In genomic region chr12:62856454-62856853, GRCh38 we compare ENCODE assay signal across 21 cellular contexts.
A peak's percentile ranks its signal among the peaks of the same experiment; 100 is the strongest.
DNase-seq lines count a peak whose midpoint lies in the region; ATAC-seq, FAIRE-seq and TF ChIP-seq lines count a peak whose summit lies in the region.
"Had no signal": no experiment of that assay in that cellular context is flagged by ENCODE, and none has a peak within 500 bp of the region (broad histone marks: within the 10 kb centered on the region; RNA-seq: fewer than 3 reads in every experiment).

No MANE protein-coding gene starts in this region.

- H3K79me1 ChIP-seq in IMR-90 (ENCODE audit: low read depth in 1 of 2, low read length in 2 of 2), result no peaks in the 10 kb centered on the region

- TF ChIP-seq POLR2A in IMR-90 (IDR thresholded peaks at IDR 0.05; ENCODE audit: low read depth, low read length) (no peak), K562 (conservative IDR thresholded peaks at IDR 0.05) (no peak), testis (IDR thresholded peaks at IDR 0.05) (no peak)

- intact Hi-C loops in Caco-2 (cut with micrococcal nuclease; ENCODE audit: unreplicated experiment), result no loop called here
- intact Hi-C loops in IMR-90 (cut with micrococcal nuclease), result no loop called here
- intact Hi-C loops in K562 (cut with micrococcal nuclease), result no loop called here
- intact Hi-C loops in testis (cut with DNase I; ENCODE audit: low total_unique reads), result no loop called here

- H3K18ac ChIP-seq in IMR-90 (ENCODE audit: low read depth, low read length), result no peak overlapping the region

- peaks cover 41% of the 10 kb centered on the region for H3K4me1 Mint-ChIP-seq in Caco-2 (ENCODE audit: low read depth, unreplicated experiment)
- H3K4me1 Mint-ChIP-seq: CD4-positive, alpha-beta memory T cell; CD4-positive, CD25-positive, alpha-beta regulatory T cell; CD8-positive, alpha-beta memory T cell had no signal

- TF ChIP-seq EP300 in K562 (IDR thresholded peaks at IDR 0.05; ENCODE audit: low read length), result no peak

- H2BK120ac ChIP-seq in IMR-90 (ENCODE audit: low read depth, low read length), result no peak overlapping the region

- H3K56ac ChIP-seq in IMR-90 (ENCODE audit: extremely low read depth, insufficient read depth, low read length), result no peak overlapping the region

- H2BK15ac ChIP-seq in IMR-90 (ENCODE audit: low read depth, low read length), result no peak overlapping the region

- H2BK5ac ChIP-seq in IMR-90 (ENCODE audit: low read depth, low read length, poor library complexity, severe bottlenecking), result no peak overlapping the region

- TF ChIP-seq RAD21 in IMR-90 (IDR thresholded peaks at IDR 0.05; ENCODE audit: low read length), result no peak
- TF ChIP-seq RAD21 in K562 (CRISPR knock-in tag; conservative IDR thresholded peaks at IDR 0.05 in 1 of 2, IDR thresholded peaks at IDR 0.05 in 1 of 2), result no peak

- no peak overlapping the region for H2AFZ ChIP-seq in IMR-90 (replicated peaks; ENCODE audit: low read length, poor library complexity)
- H2AFZ ChIP-seq in K562 (ENCODE audit: low read depth, low read length), result no peak overlapping the region

- BruUV-seq in Caco-2 (replicated peaks; lab: Mats Ljungman, UMichigan) (no TSS peak), IMR-90 (replicated peaks; lab: Mats Ljungman, UMichigan) (no TSS peak), K562 (replicated peaks; lab: Mats Ljungman, UMichigan) (no TSS peak)

- H3K9ac ChIP-seq in IMR-90 (ENCODE audit: low read depth, low read length) (no peak overlapping the region), K562 (ENCODE audit: insufficient read depth in 1 of 2, low read depth in 2 of 2, low read length in 2 of 2) (no peak overlapping the region)
- H3K9ac ChIP-seq: BLaER1 had no signal

- peaks cover 70% of the 10 kb centered on the region for H3K36me3 Mint-ChIP-seq in Caco-2 (ENCODE audit: insufficient read depth, unreplicated experiment)
- H3K36me3 Mint-ChIP-seq: CD14-positive monocyte; CD4-positive, alpha-beta memory T cell; CD4-positive, CD25-positive, alpha-beta regulatory T cell; CD8-positive, alpha-beta memory T cell had no signal

- no peak overlapping the region for H4K91ac ChIP-seq in IMR-90 (ENCODE audit: insufficient read depth, low read depth, low read length)

- dilution Hi-C loops in IMR-90 (cut with HindIII; ENCODE audit: low sequenced_read_pairs, unreplicated experiment), result no loop called here

- H3K4me3 ChIP-seq in Caco-2 (ENCODE audit: low read depth, low read length), result no peak overlapping the region
- H3K4me3 ChIP-seq in IMR-90 (ENCODE audit: insufficient read depth, low read depth, low read length), result no peak overlapping the region
- no peak overlapping the region for H3K4me3 ChIP-seq in K562
- H3K4me3 ChIP-seq in testis, result no peak overlapping the region
- H3K4me3 ChIP-seq: BLaER1 had no signal

- H2BK20ac ChIP-seq in IMR-90 (ENCODE audit: low read depth, low read length), result no peak overlapping the region

- TF ChIP-seq CTCF in Caco-2 (IDR thresholded peaks at IDR 0.05; ENCODE audit: insufficient read depth in 1 of 2, low read depth in 1 of 2, low read length in 1 of 2, severe bottlenecking in 1 of 2, unreplicated experiment in 1 of 2), result no peak
- TF ChIP-seq CTCF in IMR-90 (conservative IDR thresholded peaks at IDR 0.05; ENCODE audit: low read depth, low read length), result no peak
- no peak for TF ChIP-seq CTCF in K562 (IDR thresholded peaks at IDR 0.05 in 2 of 3, conservative IDR thresholded peaks at IDR 0.05 in 1 of 3; ENCODE audit: insufficient read depth in 2 of 3, low read depth in 1 of 3, low read length in 3 of 3)
- TF ChIP-seq CTCF in testis (IDR thresholded peaks at IDR 0.05), result no peak

- H3K79me2 ChIP-seq in K562 (ENCODE audit: control insufficient read depth, insufficient read depth, low read length), result 0 out of 3 replicates have a peak, but pooled peaks cover 4% of the 10 kb centered on the region

- H3K9me1 ChIP-seq in IMR-90 (ENCODE audit: insufficient read depth, low read length) (no peaks in the 10 kb centered on the region; the same call in 1 of the 2 replicates), K562 (ENCODE audit: control insufficient read depth, insufficient read depth, low read length) (no peaks in the 10 kb centered on the region)

- CTCF ChIA-PET in Caco-2 (lab: Charles Lee), result no interaction called here
- CTCF ChIA-PET in IMR-90 (lab: Yijun Ruan, JAX), result no interaction called here
- CTCF ChIA-PET in K562 (lab: Yijun Ruan, JAX; ENCODE audit: low intra/inter-chr PET ratio), result no interaction called here

- no peak overlapping the region for H3K4ac ChIP-seq in IMR-90 (ENCODE audit: low read depth, low read length)

- no peak overlapping the region for H3K4me3 Mint-ChIP-seq in Caco-2 (ENCODE audit: unreplicated experiment)
- H3K4me3 Mint-ChIP-seq: CD14-positive monocyte; CD4-positive, alpha-beta memory T cell; CD4-positive, CD25-positive, alpha-beta regulatory T cell; CD8-positive, alpha-beta memory T cell had no signal

- H3K27ac ChIP-seq in IMR-90 (ENCODE audit: insufficient read depth, low read length), result no peak overlapping the region
- no peak overlapping the region for H3K27ac ChIP-seq in K562 (ENCODE audit: extremely low read depth, low read depth, low read length)
- no peak overlapping the region for H3K27ac ChIP-seq in testis
- H3K27ac ChIP-seq: BLaER1 had no signal

- H2AK9ac ChIP-seq in IMR-90 (replicated peaks; ENCODE audit: low read depth, low read length, poor library complexity), result no peak overlapping the region

- WGBS in IMR-90 (ENCODE audit: extremely low coverage in 2 of 2, insufficient read length in 1 of 2), 2 experiments, result no CpG with 5 or more reads among the region's 1 CpG
- WGBS in K562 (ENCODE audit: insufficient coverage, low coverage, missing lambda C conversion rate), result 20% methylated on average over 1 of the region's 1 CpG
- WGBS in testis, 2 donors, result 58 to 79% methylated on average over 1 of the region's 1 CpG

- peak overlapping the region; percentile 45 for H3K27ac Mint-ChIP-seq in Caco-2 (ENCODE audit: unreplicated experiment)
- H3K27ac Mint-ChIP-seq: CD14-positive monocyte; CD4-positive, alpha-beta memory T cell; CD4-positive, CD25-positive, alpha-beta regulatory T cell; CD8-positive, alpha-beta memory T cell had no signal

- H3K9me3 ChIP-seq in Caco-2, result no peaks in the 10 kb centered on the region
- H3K9me3 ChIP-seq in IMR-90 (ENCODE audit: control insufficient read depth, insufficient read depth, low read length), result no peaks in the 10 kb centered on the region
- H3K9me3 ChIP-seq in K562 (replicated peaks; ENCODE audit: control insufficient read depth, insufficient read depth, low read depth, low read length), result no peaks in the 10 kb centered on the region
- no peaks in the 10 kb centered on the region for H3K9me3 ChIP-seq in testis
- H3K9me3 ChIP-seq: BE2C, BLaER1 had no signal

- H3K36me3 ChIP-seq in Caco-2 (ENCODE audit: control insufficient read depth, insufficient read depth, low read length), result no peaks in the 10 kb centered on the region; the same call in 1 of the 2 replicates
- H3K36me3 ChIP-seq in IMR-90 (ENCODE audit: control insufficient read depth, insufficient read depth, low read length), result no peaks in the 10 kb centered on the region
- no peaks in the 10 kb centered on the region for H3K36me3 ChIP-seq in K562 (ENCODE audit: control insufficient read depth, insufficient read depth, low read length)
- H3K36me3 ChIP-seq in testis (ENCODE audit: low read depth, missing control alignments), result no peaks in the 10 kb centered on the region
- H3K36me3 ChIP-seq: BE2C, BLaER1 had no signal

- POLR2A ChIA-PET in Caco-2 (lab: Charles Lee), result no interaction called here
- POLR2A ChIA-PET in IMR-90 (lab: Charles Lee; ENCODE audit: unreplicated experiment), result no interaction called here
- POLR2A ChIA-PET in K562 (lab: Yijun Ruan, JAX), result interaction anchor here (1.4 kb wide), 1 partner anchor 11 kb away, joined by 4 read pairs; no protein-coding TSS in a partner anchor

- FAIRE-seq in K562 (lab: Jason Lieb, UNC), result no peak
- FAIRE-seq: A204.1, D721Med, GM19239 had no signal

- no peaks in the 10 kb centered on the region for H3K27me3 Mint-ChIP-seq in Caco-2 (ENCODE audit: insufficient read depth, unreplicated experiment)

- no peaks in the 10 kb centered on the region for H4K20me1 ChIP-seq in IMR-90 (ENCODE audit: insufficient read depth, low read length)
- no peaks in the 10 kb centered on the region for H4K20me1 ChIP-seq in K562 (replicated peaks; ENCODE audit: control insufficient read depth, insufficient read depth, low read length)
- H4K20me1 ChIP-seq: BLaER1 had no signal

- no peaks in the 10 kb centered on the region for H3K27me3 ChIP-seq in Caco-2 (replicated peaks; ENCODE audit: control insufficient read depth, insufficient read depth, low read length)
- no peaks in the 10 kb centered on the region; the same call in none of the 2 replicates for H3K27me3 ChIP-seq in IMR-90 (ENCODE audit: control insufficient read depth, insufficient read depth, low read length)
- no peaks in the 10 kb centered on the region for H3K27me3 ChIP-seq in K562 (ENCODE audit: control insufficient read depth in 2 of 2, insufficient read depth in 2 of 2, low read length in 2 of 2)
- H3K27me3 ChIP-seq in testis, result no peaks in the 10 kb centered on the region
- H3K27me3 ChIP-seq: BLaER1 had no signal

- no peak overlapping the region for H3K14ac ChIP-seq in IMR-90 (replicated peaks; ENCODE audit: low read depth, low read length)

- H3K4me1 ChIP-seq in Caco-2, result peaks cover 50% of the 10 kb centered on the region
- H3K4me1 ChIP-seq in IMR-90 (ENCODE audit: control insufficient read depth, insufficient read depth, low read length), result peaks cover 7% of the 10 kb centered on the region; the same call in 1 of the 2 replicates
- peaks cover 0 to 12% of the 10 kb centered on the region in 2 experiments; a peak in 4 of 5 replicates for H3K4me1 ChIP-seq in K562 (replicated peaks in 1 of 2; ENCODE audit: control insufficient read depth in 2 of 2, insufficient read depth in 2 of 2, low read length in 2 of 2)
- peaks cover 16% of the 10 kb centered on the region for H3K4me1 ChIP-seq in testis
- H3K4me1 ChIP-seq: BE2C had no signal

- in situ Hi-C loops in IMR-90 (cut with MboI; ENCODE audit: low sequenced_read_pairs), result no loop called here
- in situ Hi-C loops in K562 (cut with MboI), result no loop called here

- no peak overlapping the region for H4K5ac ChIP-seq in IMR-90 (ENCODE audit: low read depth, low read length)

- no peak for DNase-seq in Caco-2
- DNase-seq in IMR-90, result no peak
- DNase-seq in K562 (ENCODE audit: extremely low read depth in 1 of 4, low spot score in 3 of 4), result no peak
- DNase-seq in testis, result no peak
- no peak for DNase-seq in effector CD8-positive, alpha-beta T cell (lab: John Stamatoyannopoulos, UW)
- DNase-seq: 8988T; ACHN; BE2C; C1 segment of cervical spinal cord; Calu3; CD4-positive, alpha-beta memory T cell; CD4-positive, CD25-positive, alpha-beta regulatory T cell; CD8-positive, alpha-beta memory T cell; COR-L47; DMS79 treated with DMSO at 0.1 percent for 48 hours; GF-D8 had no signal

- ATAC-seq in IMR-90 (ENCODE audit: low read depth) (no peak), K562 (no peak)

- H3K4me2 ChIP-seq in IMR-90 (ENCODE audit: low read depth, low read length) (no peak overlapping the region), K562 (ENCODE audit: insufficient read depth, low read length) (no peak overlapping the region)
- H3K4me2 ChIP-seq: BLaER1 had no signal

- no peak overlapping the region for H4K8ac ChIP-seq in IMR-90 (ENCODE audit: low read depth in 2 of 2, low read length in 2 of 2)

- no peaks in the 10 kb centered on the region for H3K9me3 Mint-ChIP-seq in Caco-2 (ENCODE audit: unreplicated experiment)
- H3K9me3 Mint-ChIP-seq: CD14-positive monocyte; CD4-positive, alpha-beta memory T cell; CD8-positive, alpha-beta memory T cell had no signal

- no peak overlapping the region for H2AK5ac ChIP-seq in IMR-90 (ENCODE audit: low read depth, low read length)

- no peak overlapping the region for H3K23ac ChIP-seq in IMR-90 (ENCODE audit: low read depth, low read length)
